Comparison of ENCODE assay signal across 9 cellular contexts in the genomic region with DNA sequence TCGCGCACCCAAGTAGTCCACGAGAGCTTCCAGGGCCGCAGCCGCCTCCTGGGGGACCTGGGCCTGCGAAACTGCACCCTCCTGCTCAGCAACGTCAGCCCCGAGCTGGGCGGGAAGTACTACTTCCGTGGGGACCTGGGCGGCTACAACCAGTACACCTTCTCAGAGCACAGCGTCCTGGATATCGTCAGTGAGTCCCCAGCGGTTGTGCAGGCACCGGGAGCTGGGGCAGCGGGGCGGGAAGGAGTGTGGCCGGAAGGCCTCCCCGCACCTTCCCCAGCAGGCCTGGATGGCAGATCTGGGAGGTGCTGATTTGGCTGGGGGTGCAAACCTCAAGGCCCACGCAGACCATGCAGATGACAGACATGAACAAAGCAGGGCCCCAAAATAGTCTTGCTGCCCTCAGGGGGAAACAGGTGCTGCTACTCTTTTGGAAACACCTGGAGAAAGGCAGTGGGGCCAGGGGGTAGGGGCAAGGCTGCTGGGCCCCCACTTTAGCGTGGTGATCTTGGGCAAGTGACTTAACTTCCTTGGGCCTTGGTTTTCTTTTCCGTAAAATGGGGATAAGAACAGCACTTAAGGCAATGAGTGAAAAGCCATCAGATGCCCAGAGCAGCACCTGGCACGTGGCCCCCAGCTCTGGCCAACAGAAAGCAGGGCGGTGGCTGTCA. TPM values are rescaled to one million over a fixed set of nuclear protein-coding genes. Genes with fewer than 3 reads are reported as not detected.
DNase-seq lines count a peak whose midpoint lies in the region; ATAC-seq, FAIRE-seq and TF ChIP-seq lines count a peak whose summit lies in the region.
"Had no signal": no experiment of that assay in that cellular context is flagged by ENCODE, and none has a peak within 500 bp of the region (broad histone marks: within the 10 kb centered on the region; RNA-seq: fewer than 3 reads in every experiment).

No MANE protein-coding gene starts in this region.

- TF ChIP-seq CTCF in GM12865 (IDR thresholded peaks at IDR 0.05; ENCODE audit: insufficient read depth, low read depth, low read length, missing control alignments): no peak
- TF ChIP-seq CTCF in MM.1S (IDR thresholded peaks at IDR 0.05; ENCODE audit: low read length): no peak

- H3K79me2 ChIP-seq in MM.1S (ENCODE audit: low read length): no peaks in the 10 kb centered on the region

- no peaks in the 10 kb centered on the region for H3K4me1 Mint-ChIP-seq in activated T-cell treated with anti-CD3 and anti-CD28 coated beads, Interleukin-2, amount 50 U/mL, for 24 hours (ENCODE audit: low read depth)
- H3K4me1 Mint-ChIP-seq in natural killer cell treated with Interleukin-12 subunit alpha and Interleukin-12 subunit beta and Interleukin-15 and Interleukin-18, amount 100 ng/mL, for 72 hours (ENCODE audit: low read depth in 2 of 2): no peaks in the 10 kb centered on the region

- peak overlapping the region; percentile 22 for H3K27ac Mint-ChIP-seq in activated T-cell treated with anti-CD3 and anti-CD28 coated beads, Interleukin-2, amount 50 U/mL, for 24 hours
- no peak overlapping the region for H3K27ac Mint-ChIP-seq in natural killer cell treated with Interleukin-12 subunit alpha and Interleukin-12 subunit beta and Interleukin-15 and Interleukin-18, amount 100 ng/mL, for 72 hours

- no peaks in the 10 kb centered on the region for H3K27me3 Mint-ChIP-seq in activated T-cell treated with anti-CD3 and anti-CD28 coated beads, Interleukin-2, amount 50 U/mL, for 24 hours
- no peaks in the 10 kb centered on the region for H3K27me3 Mint-ChIP-seq in natural killer cell treated with Interleukin-12 subunit alpha and Interleukin-12 subunit beta and Interleukin-15 and Interleukin-18, amount 100 ng/mL, for 72 hours

- no peaks in the 10 kb centered on the region for H3K9me2 ChIP-seq in MM.1S (replicated peaks; ENCODE audit: insufficient read depth, low read length)

- no peak for TF ChIP-seq POLR2A in H54 (IDR thresholded peaks at IDR 0.05; ENCODE audit: low read depth, low read length)

- no peaks in the 10 kb centered on the region for H3K36me3 ChIP-seq in MM.1S (replicated peaks; ENCODE audit: insufficient read depth, low read length)

- H3K9me3 ChIP-seq in MM.1S (replicated peaks; ENCODE audit: insufficient read depth, low read length): no peaks in the 10 kb centered on the region

- H3K4me3 Mint-ChIP-seq in activated T-cell treated with anti-CD3 and anti-CD28 coated beads, Interleukin-2, amount 50 U/mL, for 24 hours: no peak overlapping the region
- H3K4me3 Mint-ChIP-seq in natural killer cell treated with Interleukin-12 subunit alpha and Interleukin-12 subunit beta and Interleukin-15 and Interleukin-18, amount 100 ng/mL, for 72 hours: no peak overlapping the region

- FAIRE-seq in H54 (lab: Jason Lieb, UNC): no peak

- H3F3A ChIP-seq in MM.1S (ENCODE audit: insufficient read depth, low read length): no peaks in the 10 kb centered on the region

- peak overlapping the region; percentile 21; the same call in 1 of the 2 replicates for H3K27ac ChIP-seq in MM.1S (ENCODE audit: low read length)

- no peaks in the 10 kb centered on the region for H4K20me1 ChIP-seq in MM.1S (ENCODE audit: insufficient read depth, low read length)

- no peak overlapping the region for H3K9ac ChIP-seq in MM.1S (ENCODE audit: low read length)

- H3K4me2 ChIP-seq in MM.1S (ENCODE audit: low read depth, low read length): peak overlapping the region; percentile 13; the same call in 1 of the 2 replicates

- H3K4me3 ChIP-seq in GM12865 (ENCODE audit: low read depth, low read length): no peak overlapping the region
- no peak overlapping the region for H3K4me3 ChIP-seq in MM.1S (ENCODE audit: low read length)

- peaks cover 36% of the 10 kb centered on the region for H3K27me3 ChIP-seq in MM.1S (replicated peaks; ENCODE audit: insufficient read depth, low read length)

- no peaks in the 10 kb centered on the region for H3K9me3 Mint-ChIP-seq in activated T-cell treated with anti-CD3 and anti-CD28 coated beads, Interleukin-2, amount 50 U/mL, for 24 hours
- H3K9me3 Mint-ChIP-seq in natural killer cell treated with Interleukin-12 subunit alpha and Interleukin-12 subunit beta and Interleukin-15 and Interleukin-18, amount 100 ng/mL, for 72 hours: no peaks in the 10 kb centered on the region

- peak; percentile 62 for DNase-seq in GM12865 (ENCODE audit: low read depth)
- DNase-seq in MM.1S: peak; percentile 39
- DNase-seq in activated T-cell treated with anti-CD3 and anti-CD28 coated beads, Interleukin-2, amount 50 U/mL, for 24 hours: peak; percentile 62
- DNase-seq in natural killer cell treated with Interleukin-12 subunit alpha and Interleukin-12 subunit beta and Interleukin-15 and Interleukin-18, amount 100 ng/mL, for 72 hours (ENCODE audit: low spot score): no peak
- DNase-seq in H54 (ENCODE audit: insufficient read length, low spot score): no peak
- DNase-seq in DMS 273 (lab: John Stamatoyannopoulos, UW; ENCODE audit: unreplicated experiment): no peak
- no peak for DNase-seq in DMS153 treated with DMSO at 0.1 percent for 48 hours (lab: John Stamatoyannopoulos, UW; ENCODE audit: unreplicated experiment)

- ATAC-seq in natural killer cell treated with Interleukin-12 subunit alpha and Interleukin-12 subunit beta and Interleukin-15 and Interleukin-18, amount 100 ng/mL, for 72 hours: peak; percentile 41 to 56
- no peak for ATAC-seq in HG03097 (IDR thresholded peaks at IDR 0.05; ENCODE audit: low FRiP score, unreplicated experiment)

- H3K4me1 ChIP-seq in MM.1S (ENCODE audit: low read length): peaks cover 11% of the 10 kb centered on the region; the same call in 1 of the 2 replicates

- peak overlapping the region; percentile 25; the same call in 1 of the 2 replicates for H2AFZ ChIP-seq in MM.1S (ENCODE audit: low read length)

- H3K36me3 Mint-ChIP-seq in activated T-cell treated with anti-CD3 and anti-CD28 coated beads, Interleukin-2, amount 50 U/mL, for 24 hours (ENCODE audit: low read depth): no peaks in the 10 kb centered on the region
- no peaks in the 10 kb centered on the region for H3K36me3 Mint-ChIP-seq in natural killer cell treated with Interleukin-12 subunit alpha and Interleukin-12 subunit beta and Interleukin-15 and Interleukin-18, amount 100 ng/mL, for 72 hours

RNA-seq across cellular contexts. Expression of gene MAG, which starts 4.0 kb away (rescaled TPM):
- total RNA-seq in natural killer cell treated with Interleukin-12 subunit alpha and Interleukin-12 subunit beta and Interleukin-15 and Interleukin-18, amount 100 ng/mL, for 72 hours: under 1 TPM in 1 of 2 donors, not detected in 1; 0.38 TPM

RNA-seq across cellular contexts. Expression of gene HAMP, which starts 13.6 kb away (rescaled TPM):
- 1 to 10 TPM in 1 of 2 donors, under 1 TPM in 1; 0.92 to 2.4 TPM for total RNA-seq in natural killer cell treated with Interleukin-12 subunit alpha and Interleukin-12 subunit beta and Interleukin-15 and Interleukin-18, amount 100 ng/mL, for 72 hours
- total RNA-seq: urinary bladder had no signal

RNA-seq across cellular contexts. Expression of gene USF2, which starts 27.2 kb away (rescaled TPM):
- 100 to 1,000 TPM in 1 of 2 donors, 10 to 100 TPM in 1; 90.4 to 102 TPM for total RNA-seq in natural killer cell treated with Interleukin-12 subunit alpha and Interleukin-12 subunit beta and Interleukin-15 and Interleukin-18, amount 100 ng/mL, for 72 hours

RNA-seq across cellular contexts. Expression of gene CD22, which starts 33.1 kb away (rescaled TPM):
- 10 to 100 TPM in 1 of 2 donors, 1 to 10 TPM in 1; 1.1 to 15.0 TPM for total RNA-seq in natural killer cell treated with Interleukin-12 subunit alpha and Interleukin-12 subunit beta and Interleukin-15 and Interleukin-18, amount 100 ng/mL, for 72 hours

RNA-seq across cellular contexts. Expression of gene LSR, which starts 47.1 kb away (rescaled TPM):
- total RNA-seq in natural killer cell treated with Interleukin-12 subunit alpha and Interleukin-12 subunit beta and Interleukin-15 and Interleukin-18, amount 100 ng/mL, for 72 hours: 1 to 10 TPM; 1.5 to 2.7 TPM

Comparison
In these comparisons a context has a peak if more than half of its experiments do, and no peak if none do; other contexts are left out.
1. DNase-seq: peak in GM12865 (single experiment), MM.1S (single experiment) and activated T-cell treated with anti-CD3 and anti-CD28 coated beads, Interleukin-2, amount 50 U/mL, for 24 hours (single experiment); none in natural killer cell treated with Interleukin-12 subunit alpha and Interleukin-12 subunit beta and Interleukin-15 and Interleukin-18, amount 100 ng/mL, for 72 hours (single experiment), H54 (single experiment), DMS 273 (single experiment) and DMS153 treated with DMSO at 0.1 percent for 48 hours (single experiment).